In genomic region chr16:12213180-12213579, GRCh38 we compare ENCODE assay signal across 30 cellular contexts.
"Had no signal": no experiment of that assay in that cellular context is flagged by ENCODE, and none has a peak within 500 bp of the region (broad histone marks: within the 10 kb centered on the region; RNA-seq: fewer than 3 reads in every experiment).

No MANE protein-coding gene starts in this region.

- H3K27me3 ChIP-seq: ovary, spleen, stomach, thyroid gland, tibial nerve, upper lobe of left lung had no signal

- H2AFZ ChIP-seq: parathyroid adenoma had no signal

- H3K4me3 Mint-ChIP-seq: naive B cell; naive thymus-derived CD8-positive, alpha-beta T cell; natural killer cell treated with Interleukin-12 subunit alpha and Interleukin-12 subunit beta and Interleukin-15 and Interleukin-18, amount 100 ng/mL, for 72 hours; nephron progenitor cell; neural crest cell; stimulated activated memory B cell treated with anti-CD40 and anti-IgM and Interleukin-4, amounts not matched to agents 10 μg/mL and 1 μg/mL and 100 μg/mL, for 72 hours; stimulated activated naive CD8-positive, alpha-beta T cell treated with anti-CD3 and anti-CD28 coated beads, Interleukin-15, Interleukin-2, amounts not matched to agents 100 ng/mL and 50 ng/mL, for 24 hours had no signal

- H3K27me3 Mint-ChIP-seq: naive B cell; naive thymus-derived CD8-positive, alpha-beta T cell; natural killer cell treated with Interleukin-12 subunit alpha and Interleukin-12 subunit beta and Interleukin-15 and Interleukin-18, amount 100 ng/mL, for 72 hours; progenitor cell of endocrine pancreas; stimulated activated memory B cell treated with anti-CD40 and anti-IgM and Interleukin-4, amounts not matched to agents 10 μg/mL and 1 μg/mL and 100 μg/mL, for 72 hours; stimulated activated naive CD8-positive, alpha-beta T cell treated with anti-CD3 and anti-CD28 coated beads, Interleukin-15, Interleukin-2, amounts not matched to agents 100 ng/mL and 50 ng/mL, for 24 hours had no signal

- H3K36me3 ChIP-seq: ovary, thoracic aorta, thyroid gland, upper lobe of left lung had no signal

- H3K9me3 Mint-ChIP-seq: natural killer cell treated with Interleukin-12 subunit alpha and Interleukin-12 subunit beta and Interleukin-15 and Interleukin-18, amount 100 ng/mL, for 72 hours; nephron progenitor cell; neural crest cell; stimulated activated memory B cell treated with anti-CD40 and anti-IgM and Interleukin-4, amounts not matched to agents 10 μg/mL and 1 μg/mL and 100 μg/mL, for 72 hours had no signal

- H3K4me1 ChIP-seq: parathyroid adenoma, psoas muscle, spleen, stomach, thyroid gland, tibial nerve, upper lobe of left lung had no signal

- H3K4me2 ChIP-seq: smooth muscle cell had no signal

- ATAC-seq: naive thymus-derived CD8-positive, alpha-beta T cell; natural killer cell treated with Interleukin-12 subunit alpha and Interleukin-12 subunit beta and Interleukin-15 and Interleukin-18, amount 100 ng/mL, for 72 hours; psoas muscle; right cardiac atrium; sciatic nerve; stimulated activated memory B cell treated with anti-CD40 and anti-IgM and Interleukin-4, amounts not matched to agents 10 μg/mL and 1 μg/mL and 100 μg/mL, for 72 hours had no signal

- DNase-seq: naive B cell; naive thymus-derived CD8-positive, alpha-beta T cell; nephron progenitor cell; occipital lobe; ovary; posterior cingulate gyrus; psoas muscle; right cardiac atrium; spleen; stimulated activated CD4-positive, alpha-beta T cell treated with anti-CD3 and anti-CD28 coated beads, Interleukin-12 subunit alpha, Interleukin-12 subunit beta, amount 100 ng/mL, for 4 hours; stimulated activated CD4-positive, alpha-beta T cell treated with anti-CD3 and anti-CD28 coated beads, Interleukin-1b, Interleukin-23, amount 100 ng/mL, for 48 hours; stimulated activated CD4-positive, alpha-beta T cell treated with anti-CD3 and anti-CD28 coated beads, Interleukin-4, amount 100 ng/mL, for 1 hour; stimulated activated CD4-positive, alpha-beta T cell treated with anti-CD3 and anti-CD28 coated beads, Interleukin-4, amount 100 ng/mL, for 4 hours; stimulated activated CD8-positive, alpha-beta memory T cell treated with anti-CD3 and anti-CD28 coated beads, Interleukin-4, amount 100 ng/mL, for 48 hours; stimulated activated naive CD4-positive, alpha-beta T cell treated with Interleukin-2 at 50 U/mL for 16 hours; stomach; thyroid gland; trophoblast cell; upper lobe of left lung had no signal

- H3K4me3 ChIP-seq: ovary, psoas muscle, skin epidermis, smooth muscle cell, spleen, stomach, thoracic aorta, thyroid gland, tibial nerve, upper lobe of left lung had no signal

- H3K27ac Mint-ChIP-seq: naive B cell; natural killer cell treated with Interleukin-12 subunit alpha and Interleukin-12 subunit beta and Interleukin-15 and Interleukin-18, amount 100 ng/mL, for 72 hours; progenitor cell of endocrine pancreas; stimulated activated memory B cell treated with anti-CD40 and anti-IgM and Interleukin-4, amounts not matched to agents 10 μg/mL and 1 μg/mL and 100 μg/mL, for 72 hours; stimulated activated naive CD8-positive, alpha-beta T cell treated with anti-CD3 and anti-CD28 coated beads, Interleukin-15, Interleukin-2, amounts not matched to agents 100 ng/mL and 50 ng/mL, for 24 hours had no signal

- H3K27ac ChIP-seq: ovary, parathyroid adenoma, psoas muscle, skin epidermis, spleen, stomach, thoracic aorta, thyroid gland, tibial nerve, upper lobe of left lung had no signal

- H3K36me3 Mint-ChIP-seq: natural killer cell treated with Interleukin-12 subunit alpha and Interleukin-12 subunit beta and Interleukin-15 and Interleukin-18, amount 100 ng/mL, for 72 hours had no signal

- H3K9me3 ChIP-seq: ovary, psoas muscle, thoracic aorta, thyroid gland, upper lobe of left lung had no signal

- H3K9ac ChIP-seq: parathyroid adenoma had no signal
